Comparison of ENCODE assay signal across 9 cellular contexts in genomic region chr14:69616408-69616773, GRCh38. TPM values are rescaled to one million over a fixed set of nuclear protein-coding genes. Genes with fewer than 3 reads are reported as not detected.
A peak's percentile ranks its signal among the peaks of the same experiment; 100 is the strongest.
DNase-seq lines count a peak whose midpoint lies in the region; ATAC-seq and TF ChIP-seq lines count a peak whose summit lies in the region.
"Had no signal": no experiment of that assay in that cellular context is flagged by ENCODE, and none has a peak within 500 bp of the region (broad histone marks: within the 10 kb centered on the region; RNA-seq: fewer than 3 reads in every experiment).

No MANE protein-coding gene starts in this region.

- no peaks in the 10 kb centered on the region for H3K36me3 ChIP-seq in adrenal gland (replicated peaks in 1 of 2)
- no peaks in the 10 kb centered on the region for H3K36me3 ChIP-seq in right lobe of liver
- H3K36me3 ChIP-seq in thymus (ENCODE audit: control insufficient read depth, insufficient read depth), result no peaks in the 10 kb centered on the region

- no peak for TF ChIP-seq POLR2A in adrenal gland (IDR thresholded peaks at IDR 0.05)
- no peak for TF ChIP-seq POLR2A in right lobe of liver (IDR thresholded peaks at IDR 0.05)

- H3K27me3 ChIP-seq in adrenal gland (no peaks in the 10 kb centered on the region), right lobe of liver (no peaks in the 10 kb centered on the region), thymus (ENCODE audit: control insufficient read depth, insufficient read depth) (no peaks in the 10 kb centered on the region)

- H3K4me3 ChIP-seq in adrenal gland, result peak overlapping the region in 1 of 4 donors; percentile 41
- no peak overlapping the region for H3K4me3 ChIP-seq in right lobe of liver
- H3K4me3 ChIP-seq in thymus (ENCODE audit: low read length), result no peak overlapping the region

- peaks cover 59 to 89% of the 10 kb centered on the region in 2 donors for H3K4me1 ChIP-seq in adrenal gland (replicated peaks in 1 of 2)
- peaks cover 0 to 48% (median 31%) of the 10 kb centered on the region in 4 donors for H3K4me1 ChIP-seq in right lobe of liver
- H3K4me1 ChIP-seq in thymus (ENCODE audit: control insufficient read depth, insufficient read depth, low read length), result peaks cover 41% of the 10 kb centered on the region

- TF ChIP-seq CTCF in adrenal gland (IDR thresholded peaks at IDR 0.05), result no peak
- TF ChIP-seq CTCF in right lobe of liver (IDR thresholded peaks at IDR 0.05), result no peak

- H3K4me1 Mint-ChIP-seq in activated CD8-positive, alpha-beta memory T cell treated with anti-CD3 and anti-CD28 coated beads, Interleukin-2, amount 10 ng/mL, durations not matched to agents 7 days and 5 days, result peaks cover 83% of the 10 kb centered on the region

- intact Hi-C loops in adrenal gland (cut with DNase I), result no loop called here
- intact Hi-C loops in right lobe of liver (cut with DNase I), result no loop called here

- H3K27ac ChIP-seq in adrenal gland, result peak overlapping the region; percentile 82 to 100 (median 89)
- H3K27ac ChIP-seq in right lobe of liver, result peak overlapping the region; percentile 1 to 72 (median 70)
- H3K27ac ChIP-seq in thymus (ENCODE audit: low read depth), result peak overlapping the region; percentile 88

- peaks cover 50% of the 10 kb centered on the region for H3K36me3 Mint-ChIP-seq in activated CD8-positive, alpha-beta memory T cell treated with anti-CD3 and anti-CD28 coated beads, Interleukin-2, amount 10 ng/mL, durations not matched to agents 7 days and 5 days

- peak overlapping the region; percentile 96 for H3K4me3 Mint-ChIP-seq in activated CD8-positive, alpha-beta memory T cell treated with anti-CD3 and anti-CD28 coated beads, Interleukin-2, amount 10 ng/mL, durations not matched to agents 7 days and 5 days

- H3K9me3 ChIP-seq in adrenal gland (replicated peaks in 1 of 3) (no peaks in the 10 kb centered on the region), right lobe of liver (no peaks in the 10 kb centered on the region), thymus (ENCODE audit: control insufficient read depth) (no peaks in the 10 kb centered on the region)

- 41 to 55% (median 43%) methylated on average over 1 of the region's 1 CpG for WGBS in adrenal gland, 4 donors
- WGBS in right lobe of liver (ENCODE audit: insufficient coverage, low coverage, low lambda C conversion rate, missing lambda C conversion rate), result 56% methylated on average over 1 of the region's 1 CpG
- 94% methylated on average over 1 of the region's 1 CpG for WGBS in thymus

- no peak for ATAC-seq in activated CD8-positive, alpha-beta memory T cell treated with anti-CD3 and anti-CD28 coated beads, Interleukin-2, amount 10 ng/mL, durations not matched to agents 7 days and 5 days
- ATAC-seq in right lobe of liver (no peak), HG03196 (IDR thresholded peaks at IDR 0.05; ENCODE audit: unreplicated experiment) (no peak), HG03159 (IDR thresholded peaks at IDR 0.05; ENCODE audit: unreplicated experiment) (no peak)

- CTCF ChIA-PET in activated CD8-positive, alpha-beta memory T cell treated with anti-CD3 and anti-CD28 coated beads, Interleukin-2, amount 10 ng/mL, durations not matched to agents 7 days and 5 days (lab: Charles Lee), result interaction anchor here (1.1 kb wide), 2 partner anchors 11 to 110 kb away, joined by 3 to 4 read pairs; no protein-coding TSS in a partner anchor

- peak overlapping the region; percentile 99 for H3K27ac Mint-ChIP-seq in activated CD8-positive, alpha-beta memory T cell treated with anti-CD3 and anti-CD28 coated beads, Interleukin-2, amount 10 ng/mL, durations not matched to agents 7 days and 5 days

- no peak for DNase-seq in activated CD8-positive, alpha-beta memory T cell treated with anti-CD3 and anti-CD28 coated beads, Interleukin-2, amount 10 ng/mL, durations not matched to agents 7 days and 5 days
- DNase-seq in activated CD8-positive, alpha-beta memory T cell treated with anti-CD3 and anti-CD28 coated beads for 24 hours, result no peak
- no peak for DNase-seq in adrenal gland
- no peak for DNase-seq in right lobe of liver
- DNase-seq in NOMO-1 (lab: John Stamatoyannopoulos, UW; ENCODE audit: unreplicated experiment in 2 of 2), result no peak
- DNase-seq: NCI-H748 treated with DMSO at 0.1 percent for 48 hours had no signal

- no peaks in the 10 kb centered on the region for H3K9me3 Mint-ChIP-seq in activated CD8-positive, alpha-beta memory T cell treated with anti-CD3 and anti-CD28 coated beads, Interleukin-2, amount 10 ng/mL, durations not matched to agents 7 days and 5 days (ENCODE audit: low read depth)

- H3K27me3 Mint-ChIP-seq in activated CD8-positive, alpha-beta memory T cell treated with anti-CD3 and anti-CD28 coated beads, Interleukin-2, amount 10 ng/mL, durations not matched to agents 7 days and 5 days, result no peaks in the 10 kb centered on the region

RNA-seq across cellular contexts. Expression of gene SUSD6, which starts 5.0 kb away (rescaled TPM):
- 10 to 100 TPM; 62.9 to 66.4 TPM for total RNA-seq in activated CD8-positive, alpha-beta memory T cell treated with anti-CD3 and anti-CD28 coated beads, Interleukin-2, amount 10 ng/mL, durations not matched to agents 7 days and 5 days
- total RNA-seq in adrenal gland (10 to 100 TPM; 33.3 to 75.5 (median 52.0) TPM), right lobe of liver (10 to 100 TPM in 5 of 6 experiments, 1 to 10 TPM in 1; 9.6 to 17.4 (median 12.5) TPM)
- polyA plus RNA-seq in adrenal gland (10 to 100 TPM in 1 of 3 donors, 1 to 10 TPM in 2; 7.8 to 22.8 (median 9.3) TPM), thymus (23.7 TPM)

RNA-seq across cellular contexts. Expression of gene CCDC177, which starts 41.7 kb away (rescaled TPM):
- total RNA-seq in activated CD8-positive, alpha-beta memory T cell treated with anti-CD3 and anti-CD28 coated beads, Interleukin-2, amount 10 ng/mL, durations not matched to agents 7 days and 5 days, result not detected
- total RNA-seq in adrenal gland, result under 1 TPM in 6 of 8 donors, not detected in 2; 0.04 to 0.61 (median 0.34) TPM
- under 1 TPM in 2 of 3 donors, not detected in 1; 0.07 to 0.40 TPM for polyA plus RNA-seq in adrenal gland
- total RNA-seq in right lobe of liver, result under 1 TPM in 3 of 6 experiments, not detected in 3; 0.06 to 0.11 (median 0.07) TPM
- polyA plus RNA-seq in thymus, result 0.02 TPM
